In genomic region chr19:49474545-49474930, GRCh38 we compare ENCODE assay signal across 8 cellular contexts. TPM values are rescaled to one million over a fixed set of nuclear protein-coding genes. Genes with fewer than 3 reads are reported as not detected.
A peak's percentile ranks its signal among the peaks of the same experiment; 100 is the strongest.
DNase-seq lines count a peak whose midpoint lies in the region; FAIRE-seq and TF ChIP-seq lines count a peak whose summit lies in the region.

No MANE protein-coding gene starts in this region.

- no peak for FAIRE-seq in endothelial cell of umbilical vein (lab: Jason Lieb, UNC)

- CTCF ChIA-PET in Calu3 (lab: Charles Lee) = no interaction called here
- CTCF ChIA-PET in endothelial cell of umbilical vein (lab: Charles Lee) = interaction anchor here (1.2 to 3.6 kb wide), 3 partner anchors 21 to 72 kb away, joined by 4 to 17 read pairs (median 13); partner anchors contain the start of genes ALDH16A1 and PIH1D1
- CTCF ChIA-PET in HEK293T (lab: Yijun Ruan, JAX) = no interaction called here

- no peak overlapping the region for H3K27ac ChIP-seq in endothelial cell of umbilical vein (ENCODE audit: insufficient read depth, low read depth, low read length)
- peak overlapping the region; percentile 70 to 82 for H3K27ac ChIP-seq in prostate gland

- intact Hi-C loops in Calu3 (cut with micrococcal nuclease; ENCODE audit: unreplicated experiment) (no loop called here), endothelial cell of umbilical vein (cut with micrococcal nuclease) (loop anchor here (1.0 to 2.0 kb wide), 2 partner anchors 22 to 73 kb away; partner anchors contain the start of gene ALDH16A1), prostate gland (cut with DNase I) (no loop called here)

- H3K4me1 Mint-ChIP-seq in Calu3 (ENCODE audit: low read depth, unreplicated experiment) = no peaks in the 10 kb centered on the region

- H3K9me3 ChIP-seq in endothelial cell of umbilical vein (replicated peaks; ENCODE audit: control insufficient read depth, insufficient read depth, low read length) = no peaks in the 10 kb centered on the region
- no peaks in the 10 kb centered on the region for H3K9me3 ChIP-seq in prostate gland

- peaks cover 7% of the 10 kb centered on the region for H3K36me3 Mint-ChIP-seq in Calu3 (ENCODE audit: insufficient read depth, unreplicated experiment)

- BruUV-seq in Calu3 (replicated peaks; lab: Mats Ljungman, UMichigan) (no TSS peak), endothelial cell of umbilical vein (replicated peaks; lab: Mats Ljungman, UMichigan) (no TSS peak)

- H3K9me3 Mint-ChIP-seq in Calu3 (ENCODE audit: low read depth, unreplicated experiment) = no peaks in the 10 kb centered on the region

- H3K4me1 ChIP-seq in endothelial cell of umbilical vein (ENCODE audit: control insufficient read depth, extremely low read depth, insufficient read depth, low read length) = peaks cover 6% of the 10 kb centered on the region
- H3K4me1 ChIP-seq in prostate gland (replicated peaks) = no peaks in the 10 kb centered on the region

- DNase-seq in Calu3 (no peak), endothelial cell of umbilical vein (ENCODE audit: low read depth, low spot score) (no peak), prostate gland (ENCODE audit: low spot score) (no peak), HEK293T (ENCODE audit: extremely low spot score) (no peak), NCI-H2171 treated with DMSO at 0.1 percent for 48 hours (lab: John Stamatoyannopoulos, UW) (no peak), A172 (ENCODE audit: low spot score) (no peak)
- no peak for DNase-seq in activated effector memory CD4-positive, alpha-beta T cell treated with Interleukin-2 at 50 U/mL for 16 hours

- peak overlapping the region; percentile 62 to 93 (median 73) for H3K4me3 ChIP-seq in endothelial cell of umbilical vein (replicated peaks in 1 of 3; ENCODE audit: insufficient read depth in 1 of 3, low read depth in 1 of 3, low read length in 3 of 3)
- peak overlapping the region; percentile 52 to 83 for H3K4me3 ChIP-seq in prostate gland

- H3K27me3 ChIP-seq in endothelial cell of umbilical vein (ENCODE audit: control insufficient read depth in 2 of 2, insufficient read depth in 2 of 2, low read length in 2 of 2) (no peaks in the 10 kb centered on the region), prostate gland (replicated peaks; ENCODE audit: insufficient read depth) (no peaks in the 10 kb centered on the region)

- POLR2A ChIA-PET in endothelial cell of umbilical vein (lab: Charles Lee) (no interaction called here), HEK293T (lab: Yijun Ruan, JAX) (interaction anchor here (1.0 kb wide), 1 partner anchor 21 kb away, joined by 4 read pairs; the partner anchor contains the start of gene RPS11)

- dilution Hi-C loops in endothelial cell of umbilical vein (cut with MboI; ENCODE audit: extremely low pct_ligation_motif_present, low sequenced_read_pairs) = no loop called here

- peak overlapping the region; percentile 71 for H3K4me3 Mint-ChIP-seq in Calu3 (ENCODE audit: low read depth, unreplicated experiment)

- H3K27ac Mint-ChIP-seq in Calu3 (ENCODE audit: unreplicated experiment) = no peak overlapping the region

- H3K4me2 ChIP-seq in endothelial cell of umbilical vein (ENCODE audit: insufficient read depth, low read length) = peak overlapping the region; percentile 78

- H3K36me3 ChIP-seq in endothelial cell of umbilical vein (ENCODE audit: control insufficient read depth in 2 of 2, extremely low read depth in 1 of 2, insufficient read depth in 2 of 2, low read length in 2 of 2) (no peaks in the 10 kb centered on the region), prostate gland (no peaks in the 10 kb centered on the region)

- peak overlapping the region; percentile 60 for H3K9ac ChIP-seq in endothelial cell of umbilical vein (replicated peaks; ENCODE audit: extremely low read depth, insufficient read depth, low read length)

- H2AFZ ChIP-seq in endothelial cell of umbilical vein (ENCODE audit: low read depth, low read length) = peak overlapping the region; percentile 98

- 13% methylated on average over 11 of the region's 11 CpGs for WGBS in prostate gland

- H4K20me1 ChIP-seq in endothelial cell of umbilical vein (replicated peaks; ENCODE audit: control insufficient read depth, extremely low read depth, insufficient read depth, low read length) = no peaks in the 10 kb centered on the region

- no peaks in the 10 kb centered on the region for H3K9me1 ChIP-seq in endothelial cell of umbilical vein (replicated peaks; ENCODE audit: control insufficient read depth, extremely low read depth, insufficient read depth, low read length)

- TF ChIP-seq POLR2A in endothelial cell of umbilical vein (IDR thresholded peaks at IDR 0.05; ENCODE audit: low read depth, low read length) (no peak), prostate gland (IDR thresholded peaks at IDR 0.05) (no peak)

- peaks cover 27% of the 10 kb centered on the region for H3K27me3 Mint-ChIP-seq in Calu3 (ENCODE audit: unreplicated experiment)

- TF ChIP-seq CTCF in Calu3 (IDR thresholded peaks at IDR 0.05; ENCODE audit: unreplicated experiment) (no peak), endothelial cell of umbilical vein (IDR thresholded peaks at IDR 0.05; ENCODE audit: extremely low read depth in 1 of 2, insufficient read depth in 1 of 2, low read depth in 1 of 2, low read length in 2 of 2) (no peak), prostate gland (IDR thresholded peaks at IDR 0.05) (no peak)

- H3K79me2 ChIP-seq in endothelial cell of umbilical vein (ENCODE audit: control insufficient read depth, insufficient read depth, low read length) = no peaks in the 10 kb centered on the region

RNA-seq across cellular contexts. Expression of gene FLT3LG, which starts 0.5 kb away (rescaled TPM):
- total RNA-seq in Calu3 (2022) (4.8 and 7.1 TPM in 2 replicates), endothelial cell of umbilical vein (4.7 and 5.7 TPM in 2 replicates), prostate gland (10 to 100 TPM in 1 of 2 donors, 1 to 10 TPM in 1; 2.9 to 10.7 TPM)
- 5.8 TPM for polyA plus RNA-seq in PFSK-1 (2012; ENCODE audit: insufficient read length, low read depth)
- 5.0 and 5.6 TPM in 2 replicates for polyA plus RNA-seq in endothelial cell of umbilical vein
- 2.2 and 2.6 TPM in 2 replicates for polyA plus RNA-seq in endothelial cell of umbilical vein (2011; cell fraction: cytosol; rRNA removed)
- polyA plus RNA-seq in endothelial cell of umbilical vein (2011; cell fraction: nucleus; rRNA removed) = 2.2 and 3.5 TPM in 2 replicates
- polyA plus RNA-seq in endothelial cell of umbilical vein (2012) = 3.8 and 5.3 TPM in 2 replicates
- polyA minus RNA-seq in endothelial cell of umbilical vein = 0.53 and 1.4 TPM in 2 replicates
- polyA minus RNA-seq in endothelial cell of umbilical vein (2011; cell fraction: cytosol; rRNA and poly(A)+ RNA removed) = 4.4 TPM
- polyA minus RNA-seq in endothelial cell of umbilical vein (2011; cell fraction: nucleus; rRNA and poly(A)+ RNA removed) = 0.67 and 1.9 TPM in 2 replicates
- 4.7 and 6.2 TPM in 2 replicates for total RNA-seq in A172 (2014; rRNA removed; shearing (Covaris generic))

RNA-seq across cellular contexts. Expression of gene RPL13A, which starts 12.9 kb away (rescaled TPM):
- total RNA-seq in Calu3 (2022) (1,844 and 1,993 TPM in 2 replicates), endothelial cell of umbilical vein (2,291 and 2,318 TPM in 2 replicates), prostate gland (1,000 to 10,000 TPM; 2,414 to 3,956 TPM)
- polyA plus RNA-seq in PFSK-1 (2012; ENCODE audit: insufficient read length, low read depth) = 10,979 TPM
- 4,148 and 5,694 TPM in 2 replicates for polyA plus RNA-seq in endothelial cell of umbilical vein
- 3,373 and 4,362 TPM in 2 replicates for polyA plus RNA-seq in endothelial cell of umbilical vein (2011; cell fraction: cytosol; rRNA removed)
- 1,170 and 1,607 TPM in 2 replicates for polyA plus RNA-seq in endothelial cell of umbilical vein (2011; cell fraction: nucleus; rRNA removed)
- 2,404 and 6,049 TPM in 2 replicates for polyA plus RNA-seq in endothelial cell of umbilical vein (2012)
- polyA minus RNA-seq in endothelial cell of umbilical vein = 1,194 and 1,533 TPM in 2 replicates
- polyA minus RNA-seq in endothelial cell of umbilical vein (2011; cell fraction: cytosol; rRNA and poly(A)+ RNA removed) = 1,164 TPM
- polyA minus RNA-seq in endothelial cell of umbilical vein (2011; cell fraction: nucleus; rRNA and poly(A)+ RNA removed) = 517 and 743 TPM in 2 replicates
- total RNA-seq in A172 (2014; rRNA removed; shearing (Covaris generic)) = 1,452 and 1,525 TPM in 2 replicates

RNA-seq across cellular contexts. Expression of gene ALDH16A1, which starts 21.5 kb away (rescaled TPM):
- total RNA-seq in Calu3 (2022) = 34.4 and 36.1 TPM in 2 replicates
- 95.8 TPM for polyA plus RNA-seq in PFSK-1 (2012; ENCODE audit: insufficient read length, low read depth)
- 27.6 and 38.8 TPM in 2 replicates for total RNA-seq in endothelial cell of umbilical vein
- polyA plus RNA-seq in endothelial cell of umbilical vein = 33.2 and 42.3 TPM in 2 replicates
- 17.0 and 22.3 TPM in 2 replicates for polyA plus RNA-seq in endothelial cell of umbilical vein (2011; cell fraction: cytosol; rRNA removed)
- 34.5 and 40.5 TPM in 2 replicates for polyA plus RNA-seq in endothelial cell of umbilical vein (2011; cell fraction: nucleus; rRNA removed)
- 16.3 and 21.0 TPM in 2 replicates for polyA plus RNA-seq in endothelial cell of umbilical vein (2012)
- polyA minus RNA-seq in endothelial cell of umbilical vein = 12.9 and 21.3 TPM in 2 replicates
- polyA minus RNA-seq in endothelial cell of umbilical vein (2011; cell fraction: cytosol; rRNA and poly(A)+ RNA removed) = 31.6 TPM
- 7.4 and 18.8 TPM in 2 replicates for polyA minus RNA-seq in endothelial cell of umbilical vein (2011; cell fraction: nucleus; rRNA and poly(A)+ RNA removed)
- total RNA-seq in prostate gland = 10 to 100 TPM; 24.3 to 42.0 TPM
- total RNA-seq in A172 (2014; rRNA removed; shearing (Covaris generic)) = 41.6 and 47.0 TPM in 2 replicates

RNA-seq across cellular contexts. Expression of gene RPS11, which starts 21.7 kb away (rescaled TPM):
- total RNA-seq in Calu3 (2022) = 1,643 and 1,795 TPM in 2 replicates
- 6,321 TPM for polyA plus RNA-seq in PFSK-1 (2012; ENCODE audit: insufficient read length, low read depth)
- 1,764 and 1,843 TPM in 2 replicates for total RNA-seq in endothelial cell of umbilical vein
- polyA plus RNA-seq in endothelial cell of umbilical vein = 4,411 and 4,760 TPM in 2 replicates
- polyA plus RNA-seq in endothelial cell of umbilical vein (2011; cell fraction: cytosol; rRNA removed) = 6,177 and 6,852 TPM in 2 replicates
- polyA plus RNA-seq in endothelial cell of umbilical vein (2011; cell fraction: nucleus; rRNA removed) = 1,925 and 2,062 TPM in 2 replicates
- 2,412 and 4,545 TPM in 2 replicates for polyA plus RNA-seq in endothelial cell of umbilical vein (2012)
- 1,208 and 1,339 TPM in 2 replicates for polyA minus RNA-seq in endothelial cell of umbilical vein
- 679 TPM for polyA minus RNA-seq in endothelial cell of umbilical vein (2011; cell fraction: cytosol; rRNA and poly(A)+ RNA removed)
- polyA minus RNA-seq in endothelial cell of umbilical vein (2011; cell fraction: nucleus; rRNA and poly(A)+ RNA removed) = 152 and 167 TPM in 2 replicates
- 1,000 to 10,000 TPM; 4,118 to 4,499 TPM for total RNA-seq in prostate gland
- 2,104 and 3,140 TPM in 2 replicates for total RNA-seq in A172 (2014; rRNA removed; shearing (Covaris generic))

RNA-seq across cellular contexts. Expression of gene PIH1D1, which starts 22.9 kb away (rescaled TPM):
- total RNA-seq in Calu3 (2022) = 127 and 141 TPM in 2 replicates
- polyA plus RNA-seq in PFSK-1 (2012; ENCODE audit: insufficient read length, low read depth) = 74.4 TPM
- 84.1 and 86.9 TPM in 2 replicates for total RNA-seq in endothelial cell of umbilical vein
- polyA plus RNA-seq in endothelial cell of umbilical vein = 72.6 and 83.2 TPM in 2 replicates
- 74.4 and 86.3 TPM in 2 replicates for polyA plus RNA-seq in endothelial cell of umbilical vein (2011; cell fraction: cytosol; rRNA removed)
- 157 and 167 TPM in 2 replicates for polyA plus RNA-seq in endothelial cell of umbilical vein (2011; cell fraction: nucleus; rRNA removed)
- polyA plus RNA-seq in endothelial cell of umbilical vein (2012) = 70.0 and 77.4 TPM in 2 replicates
- 54.1 and 61.6 TPM in 2 replicates for polyA minus RNA-seq in endothelial cell of umbilical vein
- 43.3 TPM for polyA minus RNA-seq in endothelial cell of umbilical vein (2011; cell fraction: cytosol; rRNA and poly(A)+ RNA removed)
- 25.5 and 29.6 TPM in 2 replicates for polyA minus RNA-seq in endothelial cell of umbilical vein (2011; cell fraction: nucleus; rRNA and poly(A)+ RNA removed)
- 100 to 1,000 TPM in 1 of 2 donors, 10 to 100 TPM in 1; 93.0 to 123 TPM for total RNA-seq in prostate gland
- total RNA-seq in A172 (2014; rRNA removed; shearing (Covaris generic)) = 103 and 119 TPM in 2 replicates
